Comparison of ENCODE assay signal across 22 cellular contexts in genomic region chrX:103531002-103531401, GRCh38.
A peak's percentile ranks its signal among the peaks of the same experiment; 100 is the strongest.
DNase-seq lines count a peak whose midpoint lies in the region; ATAC-seq and TF ChIP-seq lines count a peak whose summit lies in the region.
"Had no signal": no experiment of that assay in that cellular context is flagged by ENCODE, and none has a peak within 500 bp of the region (broad histone marks: within the 10 kb centered on the region; RNA-seq: fewer than 3 reads in every experiment).

No MANE protein-coding gene starts in this region.

- ATAC-seq in HG02623 (IDR thresholded peaks at IDR 0.05; ENCODE audit: unreplicated experiment) = no peak
- ATAC-seq in effector memory CD8-positive, alpha-beta T cell (replicated peaks) = no peak
- ATAC-seq: activated CD8-positive, alpha-beta T cell treated with anti-CD3 and anti-CD28 coated beads, Interleukin-2, amount 10 ng/mL, durations not matched to agents 7 days and 5 days; T-cell had no signal

- no peaks in the 10 kb centered on the region for H3K9me3 Mint-ChIP-seq in effector memory CD8-positive, alpha-beta T cell
- H3K9me3 Mint-ChIP-seq in T-helper 2 cell treated with Interferon-gamma antibody and Interleukin-4, amounts not matched to agents 5 μg/mL and 100 μg/mL, for 36 hours = no peaks in the 10 kb centered on the region
- H3K9me3 Mint-ChIP-seq: activated T-helper 1 cell treated with anti-CD3 and anti-CD28 coated beads, Interleukin-12 subunit alpha, Interleukin-12 subunit beta, Interleukin-2, Interleukin-4 antibody, amounts not matched to agents 30 ng/mL and 10 ng/mL and 1 ng/mL, durations not matched to agents 14 hours and 24 hours and 36 hours; T-cell had no signal

- peaks cover 0 to 9% of the 10 kb centered on the region in 2 donors for H3K27me3 Mint-ChIP-seq in effector memory CD8-positive, alpha-beta T cell
- H3K27me3 Mint-ChIP-seq in T-helper 2 cell treated with Interferon-gamma antibody and Interleukin-4, amounts not matched to agents 5 μg/mL and 100 μg/mL, for 36 hours (ENCODE audit: low read depth) = no peaks in the 10 kb centered on the region

- H3K4me1 Mint-ChIP-seq in effector memory CD8-positive, alpha-beta T cell (ENCODE audit: low read depth in 2 of 2) = peaks cover 4 to 5% of the 10 kb centered on the region in 2 donors
- H3K4me1 Mint-ChIP-seq in T-helper 2 cell treated with Interferon-gamma antibody and Interleukin-4, amounts not matched to agents 5 μg/mL and 100 μg/mL, for 36 hours (ENCODE audit: low read depth) = peaks cover 4% of the 10 kb centered on the region

- no peak overlapping the region for H3K4me3 Mint-ChIP-seq in effector memory CD8-positive, alpha-beta T cell
- H3K4me3 Mint-ChIP-seq in T-helper 2 cell treated with Interferon-gamma antibody and Interleukin-4, amounts not matched to agents 5 μg/mL and 100 μg/mL, for 36 hours = no peak overlapping the region
- H3K4me3 Mint-ChIP-seq: activated CD8-positive, alpha-beta T cell treated with anti-CD3 and anti-CD28 coated beads, Interleukin-2, amount 10 ng/mL, durations not matched to agents 7 days and 5 days; activated T-helper 1 cell treated with anti-CD3 and anti-CD28 coated beads, Interleukin-12 subunit alpha, Interleukin-12 subunit beta, Interleukin-2, Interleukin-4 antibody, amounts not matched to agents 30 ng/mL and 10 ng/mL and 1 ng/mL, durations not matched to agents 14 hours and 24 hours and 36 hours; mesothelial cell of epicardium; T-cell had no signal

- TF ChIP-seq CTCF in HFF-Myc (IDR thresholded peaks at IDR 0.05; ENCODE audit: low read depth, low read length, missing control alignments) (no peak), astrocyte of the spinal cord (IDR thresholded peaks at IDR 0.05; ENCODE audit: low read depth, low read length) (no peak)

- peaks cover 2% of the 10 kb centered on the region for H3K36me3 Mint-ChIP-seq in effector memory CD8-positive, alpha-beta T cell (ENCODE audit: insufficient read depth)
- no peaks in the 10 kb centered on the region for H3K36me3 Mint-ChIP-seq in T-helper 2 cell treated with Interferon-gamma antibody and Interleukin-4, amounts not matched to agents 5 μg/mL and 100 μg/mL, for 36 hours (ENCODE audit: low read depth)
- H3K36me3 Mint-ChIP-seq: mesothelial cell of epicardium, T-cell had no signal

- in situ Hi-C loops in astrocyte of the spinal cord (cut with HindIII; ENCODE audit: low sequenced_read_pairs) = no loop called here

- H3K27ac Mint-ChIP-seq in effector memory CD8-positive, alpha-beta T cell = no peak overlapping the region
- H3K27ac Mint-ChIP-seq in T-helper 2 cell treated with Interferon-gamma antibody and Interleukin-4, amounts not matched to agents 5 μg/mL and 100 μg/mL, for 36 hours = no peak overlapping the region
- H3K27ac Mint-ChIP-seq: activated CD8-positive, alpha-beta T cell treated with anti-CD3 and anti-CD28 coated beads, Interleukin-2, amount 10 ng/mL, durations not matched to agents 7 days and 5 days; activated T-helper 1 cell treated with anti-CD3 and anti-CD28 coated beads, Interleukin-12 subunit alpha, Interleukin-12 subunit beta, Interleukin-2, Interleukin-4 antibody, amounts not matched to agents 30 ng/mL and 10 ng/mL and 1 ng/mL, durations not matched to agents 14 hours and 24 hours and 36 hours; mesothelial cell of epicardium; T-cell had no signal

- peak; percentile 55 for DNase-seq in AG08395 (ENCODE audit: low spot score)
- peak; percentile 66 for DNase-seq in HFF-Myc (ENCODE audit: extremely low read depth, low read depth)
- peak; percentile 85 for DNase-seq in astrocyte of the spinal cord (ENCODE audit: low read depth, low spot score)
- peak; percentile 78 for DNase-seq in iris pigment epithelial cell (ENCODE audit: low read depth)
- no peak for DNase-seq in effector memory CD8-positive, alpha-beta T cell
- DNase-seq in T-helper 2 cell treated with Interferon-gamma antibody and Interleukin-4, amounts not matched to agents 5 μg/mL and 100 μg/mL, for 36 hours (ENCODE audit: low spot score) = no peak
- no peak for DNase-seq in NCI-H128 (lab: John Stamatoyannopoulos, UW; ENCODE audit: unreplicated experiment)
- DNase-seq: activated CD8-positive, alpha-beta T cell treated with anti-CD3 and anti-CD28 coated beads, Interleukin-2, amount 10 ng/mL, durations not matched to agents 7 days and 5 days; amygdala; colonic mucosa; DMS53; KG1; kidney glomerular epithelial cell; NCI-H1105 treated with DMSO at 0.1 percent for 48 hours; NCI-H226; NK-92 treated with Interleukin-12 subunit alpha and Interleukin-12 subunit beta, amount 100 ng/mL, for 24 hours; stomach; T-cell had no signal

- no peak overlapping the region for H3K4me3 ChIP-seq in HFF-Myc (replicated peaks; ENCODE audit: low read depth, low read length)
- no peak overlapping the region for H3K4me3 ChIP-seq in astrocyte of the spinal cord (ENCODE audit: low read depth, low read length)
- H3K4me3 ChIP-seq: BLaER1, colonic mucosa, stomach had no signal

Comparison
In these comparisons a context has a peak if more than half of its experiments do, and no peak if none do; other contexts are left out.
1. DNase-seq: peak in AG08395 (single experiment), HFF-Myc (single experiment), astrocyte of the spinal cord (single experiment) and iris pigment epithelial cell (single experiment); none in effector memory CD8-positive, alpha-beta T cell (0 of 3), T-helper 2 cell treated with Interferon-gamma antibody and Interleukin-4, amounts not matched to agents 5 μg/mL and 100 μg/mL, for 36 hours (single experiment) and NCI-H128 (single experiment).